In genomic region chr17:57021226-57021940, GRCh38 we compare ENCODE assay signal across 1 cellular context.
TF ChIP-seq lines count a peak whose summit lies in the region.

No MANE protein-coding gene starts in this region.

TF ChIP-seq in H1, 55 proteins besides CTCF, POLR2A, EP300 and RAD21 (continued from another document):
- no peak for TF ChIP-seq CBX8 (IDR thresholded peaks at IDR 0.05; ENCODE audit: borderline replicate concordance, low read depth, low read length)
